ENCODE assay signal across 8 cellular contexts in the genomic region with DNA sequence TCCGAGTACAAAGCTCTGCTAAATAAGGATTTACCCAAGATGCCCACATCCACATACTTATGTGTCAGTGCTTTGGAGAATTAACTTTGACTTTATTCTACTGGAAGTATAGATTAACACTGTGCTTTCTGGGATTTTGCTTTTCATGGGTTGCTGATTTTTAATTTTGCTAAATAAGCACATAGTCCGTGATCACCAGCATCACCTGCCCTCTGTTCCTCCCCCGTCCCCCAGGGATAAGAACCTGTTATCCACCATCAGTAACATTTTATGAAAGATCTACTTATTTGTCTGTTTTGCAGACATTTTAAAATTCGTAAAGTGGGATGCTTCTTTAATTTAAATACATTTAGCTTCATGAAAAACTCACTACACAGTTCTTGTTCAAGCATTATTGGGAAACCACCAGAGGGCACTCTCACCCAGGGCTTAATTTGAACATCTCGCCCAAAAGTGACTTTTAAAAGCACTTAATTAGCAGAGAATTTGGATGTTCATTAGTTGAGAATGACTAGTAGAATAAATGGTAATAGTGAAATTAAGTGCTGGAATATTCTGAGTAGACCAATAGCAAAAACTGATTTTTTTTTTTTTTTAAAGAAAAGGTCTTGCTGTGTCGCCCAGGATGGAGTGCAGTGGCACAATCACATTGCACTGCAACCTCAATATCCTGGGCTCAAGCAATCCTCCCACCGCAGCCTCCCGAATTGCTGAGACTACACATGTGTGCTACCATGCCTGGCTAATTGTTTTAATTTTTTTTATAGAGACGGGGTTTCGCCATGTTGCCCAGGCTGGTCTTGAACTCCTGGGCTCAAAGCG. TPM values are rescaled to one million over a fixed set of nuclear protein-coding genes. Genes with fewer than 3 reads are reported as not detected.
DNase-seq lines count a peak whose midpoint lies in the region; TF ChIP-seq lines count a peak whose summit lies in the region.

No MANE protein-coding gene starts in this region.

- H3K4me3 ChIP-seq in left ventricle myocardium inferior (no peak overlapping the region), esophagus squamous epithelium (no peak overlapping the region)

- TF ChIP-seq POLR2A in esophagus squamous epithelium (IDR thresholded peaks at IDR 0.05) = no peak

- H3K9me3 ChIP-seq in left ventricle myocardium inferior (replicated peaks) = no peaks in the 10 kb centered on the region
- H3K9me3 ChIP-seq in esophagus squamous epithelium = no peaks in the 10 kb centered on the region

- 63 to 73% methylated on average over 10 of the region's 11 CpGs for WGBS in esophagus squamous epithelium, 2 donors

- peak; percentile 85 for TF ChIP-seq CTCF in left ventricle myocardium inferior (IDR thresholded peaks at IDR 0.05; ENCODE audit: borderline replicate concordance)
- TF ChIP-seq CTCF in esophagus squamous epithelium (IDR thresholded peaks at IDR 0.05) = peak; percentile 60 to 79 (median 73)

- intact Hi-C loops in left ventricle myocardium inferior (cut with micrococcal nuclease) (loop anchor here (10.0 kb wide), 1 partner anchor 462 kb away; no protein-coding TSS in a partner anchor), cardiac septum (cut with DNase I) (loop anchor here (2.0 to 5.0 kb wide), 3 partner anchors 264 to 600 kb away; no protein-coding TSS in a partner anchor), esophagus squamous epithelium (cut with DNase I) (loop anchor here (5.0 to 10.0 kb wide), 2 partner anchors 62 to 599 kb away; no protein-coding TSS in a partner anchor)

- no peaks in the 10 kb centered on the region for H3K27me3 ChIP-seq in left ventricle myocardium inferior (ENCODE audit: low read depth)
- no peaks in the 10 kb centered on the region for H3K27me3 ChIP-seq in esophagus squamous epithelium

- H3K27ac ChIP-seq in left ventricle myocardium inferior (replicated peaks) (no peak overlapping the region), esophagus squamous epithelium (no peak overlapping the region)

- DNase-seq in left ventricle myocardium inferior (no peak), cardiac septum (ENCODE audit: low spot score) (no peak), NCI-H748 (lab: John Stamatoyannopoulos, UW; ENCODE audit: unreplicated experiment) (peak; percentile 36), esophagus squamous epithelium (lab: John Stamatoyannopoulos, UW) (no peak), pons (ENCODE audit: low spot score) (peak; percentile 55), HuH-7.5 (ENCODE audit: low spot score) (no peak), HuH-7 (ENCODE audit: low spot score) (no peak)
- peak; percentile 40 for DNase-seq in activated CD8-positive, alpha-beta memory T cell treated with anti-CD3 and anti-CD28 coated beads, Interleukin-2, amount 50 U/mL, for 1 hour (ENCODE audit: extremely low read depth)

- H3K36me3 ChIP-seq in left ventricle myocardium inferior = peaks cover 35% of the 10 kb centered on the region
- peaks cover 0 to 26% (median 5%) of the 10 kb centered on the region in 3 donors for H3K36me3 ChIP-seq in esophagus squamous epithelium

- no peaks in the 10 kb centered on the region for H3K4me1 ChIP-seq in left ventricle myocardium inferior
- H3K4me1 ChIP-seq in esophagus squamous epithelium = no peaks in the 10 kb centered on the region

RNA-seq across cellular contexts. Expression of gene MRPL42, which starts 35.7 kb away (rescaled TPM):
- total RNA-seq in left ventricle myocardium inferior = 47.0 TPM
- total RNA-seq in cardiac septum = 43.9 TPM
- 10 to 100 TPM; 22.9 to 59.9 (median 43.4) TPM for total RNA-seq in esophagus squamous epithelium

Comparison
In these comparisons a context has a peak if more than half of its experiments do, and no peak if none do; other contexts are left out.
1. DNase-seq: peak in NCI-H748 (single experiment), activated CD8-positive, alpha-beta memory T cell treated with anti-CD3 and anti-CD28 coated beads, Interleukin-2, amount 50 U/mL, for 1 hour (single experiment) and pons (single experiment); none in left ventricle myocardium inferior (single experiment), cardiac septum (single experiment), esophagus squamous epithelium (single experiment), HuH-7.5 (single experiment) and HuH-7 (single experiment).